ENCODE assay signal across 2 cellular contexts in the genomic region with DNA sequence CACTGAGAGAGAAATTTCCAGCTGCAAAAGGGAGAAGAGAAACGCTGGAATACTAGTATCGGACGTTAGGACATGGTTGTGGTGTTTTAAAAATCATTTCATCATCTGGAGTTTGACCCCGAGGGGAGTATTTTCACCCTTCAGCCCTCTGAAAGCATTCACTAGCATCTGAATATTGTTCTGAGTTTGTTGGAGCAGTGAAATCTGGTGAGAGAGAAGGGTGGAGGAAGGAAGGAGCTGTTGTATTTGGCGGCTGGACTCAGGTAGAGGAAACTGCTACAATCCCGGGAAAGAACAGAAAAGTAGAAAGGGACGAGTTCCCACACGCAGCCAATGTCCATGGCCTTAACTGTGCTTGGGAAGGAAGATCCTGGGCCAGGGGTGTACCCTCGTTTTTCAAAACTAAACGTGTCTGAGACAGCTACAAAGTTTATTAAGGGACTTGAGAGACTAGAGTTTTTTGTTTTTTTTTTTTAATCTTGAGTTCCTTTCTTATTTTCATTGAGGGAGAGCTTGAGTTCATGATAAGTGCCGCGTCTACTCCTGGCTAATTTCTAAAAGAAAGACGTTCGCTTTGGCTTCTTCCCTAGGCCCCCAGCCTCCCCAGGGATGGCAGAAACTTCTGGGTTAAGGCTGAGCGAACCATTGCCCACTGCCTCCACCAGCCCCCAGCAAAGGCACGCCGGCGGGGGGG.
TF ChIP-seq lines count a peak whose summit lies in the region.

No MANE protein-coding gene starts in this region.

TF ChIP-seq in GM23338, 12 proteins besides CTCF, POLR2A, EP300 and RAD21 (continued from another document):
- TF ChIP-seq, protein P1, sequence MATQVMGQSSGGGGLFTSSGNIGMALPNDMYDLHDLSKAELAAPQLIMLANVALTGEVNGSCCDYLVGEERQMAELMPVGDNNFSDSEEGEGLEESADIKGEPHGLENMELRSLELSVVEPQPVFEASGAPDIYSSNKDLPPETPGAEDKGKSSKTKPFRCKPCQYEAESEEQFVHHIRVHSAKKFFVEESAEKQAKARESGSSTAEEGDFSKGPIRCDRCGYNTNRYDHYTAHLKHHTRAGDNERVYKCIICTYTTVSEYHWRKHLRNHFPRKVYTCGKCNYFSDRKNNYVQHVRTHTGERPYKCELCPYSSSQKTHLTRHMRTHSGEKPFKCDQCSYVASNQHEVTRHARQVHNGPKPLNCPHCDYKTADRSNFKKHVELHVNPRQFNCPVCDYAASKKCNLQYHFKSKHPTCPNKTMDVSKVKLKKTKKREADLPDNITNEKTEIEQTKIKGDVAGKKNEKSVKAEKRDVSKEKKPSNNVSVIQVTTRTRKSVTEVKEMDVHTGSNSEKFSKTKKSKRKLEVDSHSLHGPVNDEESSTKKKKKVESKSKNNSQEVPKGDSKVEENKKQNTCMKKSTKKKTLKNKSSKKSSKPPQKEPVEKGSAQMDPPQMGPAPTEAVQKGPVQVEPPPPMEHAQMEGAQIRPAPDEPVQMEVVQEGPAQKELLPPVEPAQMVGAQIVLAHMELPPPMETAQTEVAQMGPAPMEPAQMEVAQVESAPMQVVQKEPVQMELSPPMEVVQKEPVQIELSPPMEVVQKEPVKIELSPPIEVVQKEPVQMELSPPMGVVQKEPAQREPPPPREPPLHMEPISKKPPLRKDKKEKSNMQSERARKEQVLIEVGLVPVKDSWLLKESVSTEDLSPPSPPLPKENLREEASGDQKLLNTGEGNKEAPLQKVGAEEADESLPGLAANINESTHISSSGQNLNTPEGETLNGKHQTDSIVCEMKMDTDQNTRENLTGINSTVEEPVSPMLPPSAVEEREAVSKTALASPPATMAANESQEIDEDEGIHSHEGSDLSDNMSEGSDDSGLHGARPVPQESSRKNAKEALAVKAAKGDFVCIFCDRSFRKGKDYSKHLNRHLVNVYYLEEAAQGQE (IDR thresholded peaks at IDR 0.05; ENCODE audit: unreplicated experiment), result no peak
- no peak for TF ChIP-seq ETS1 (IDR thresholded peaks at IDR 0.05)
- no peak for TF ChIP-seq NANOG (IDR thresholded peaks at IDR 0.05; ENCODE audit: borderline replicate concordance)
- TF ChIP-seq, protein P2, sequence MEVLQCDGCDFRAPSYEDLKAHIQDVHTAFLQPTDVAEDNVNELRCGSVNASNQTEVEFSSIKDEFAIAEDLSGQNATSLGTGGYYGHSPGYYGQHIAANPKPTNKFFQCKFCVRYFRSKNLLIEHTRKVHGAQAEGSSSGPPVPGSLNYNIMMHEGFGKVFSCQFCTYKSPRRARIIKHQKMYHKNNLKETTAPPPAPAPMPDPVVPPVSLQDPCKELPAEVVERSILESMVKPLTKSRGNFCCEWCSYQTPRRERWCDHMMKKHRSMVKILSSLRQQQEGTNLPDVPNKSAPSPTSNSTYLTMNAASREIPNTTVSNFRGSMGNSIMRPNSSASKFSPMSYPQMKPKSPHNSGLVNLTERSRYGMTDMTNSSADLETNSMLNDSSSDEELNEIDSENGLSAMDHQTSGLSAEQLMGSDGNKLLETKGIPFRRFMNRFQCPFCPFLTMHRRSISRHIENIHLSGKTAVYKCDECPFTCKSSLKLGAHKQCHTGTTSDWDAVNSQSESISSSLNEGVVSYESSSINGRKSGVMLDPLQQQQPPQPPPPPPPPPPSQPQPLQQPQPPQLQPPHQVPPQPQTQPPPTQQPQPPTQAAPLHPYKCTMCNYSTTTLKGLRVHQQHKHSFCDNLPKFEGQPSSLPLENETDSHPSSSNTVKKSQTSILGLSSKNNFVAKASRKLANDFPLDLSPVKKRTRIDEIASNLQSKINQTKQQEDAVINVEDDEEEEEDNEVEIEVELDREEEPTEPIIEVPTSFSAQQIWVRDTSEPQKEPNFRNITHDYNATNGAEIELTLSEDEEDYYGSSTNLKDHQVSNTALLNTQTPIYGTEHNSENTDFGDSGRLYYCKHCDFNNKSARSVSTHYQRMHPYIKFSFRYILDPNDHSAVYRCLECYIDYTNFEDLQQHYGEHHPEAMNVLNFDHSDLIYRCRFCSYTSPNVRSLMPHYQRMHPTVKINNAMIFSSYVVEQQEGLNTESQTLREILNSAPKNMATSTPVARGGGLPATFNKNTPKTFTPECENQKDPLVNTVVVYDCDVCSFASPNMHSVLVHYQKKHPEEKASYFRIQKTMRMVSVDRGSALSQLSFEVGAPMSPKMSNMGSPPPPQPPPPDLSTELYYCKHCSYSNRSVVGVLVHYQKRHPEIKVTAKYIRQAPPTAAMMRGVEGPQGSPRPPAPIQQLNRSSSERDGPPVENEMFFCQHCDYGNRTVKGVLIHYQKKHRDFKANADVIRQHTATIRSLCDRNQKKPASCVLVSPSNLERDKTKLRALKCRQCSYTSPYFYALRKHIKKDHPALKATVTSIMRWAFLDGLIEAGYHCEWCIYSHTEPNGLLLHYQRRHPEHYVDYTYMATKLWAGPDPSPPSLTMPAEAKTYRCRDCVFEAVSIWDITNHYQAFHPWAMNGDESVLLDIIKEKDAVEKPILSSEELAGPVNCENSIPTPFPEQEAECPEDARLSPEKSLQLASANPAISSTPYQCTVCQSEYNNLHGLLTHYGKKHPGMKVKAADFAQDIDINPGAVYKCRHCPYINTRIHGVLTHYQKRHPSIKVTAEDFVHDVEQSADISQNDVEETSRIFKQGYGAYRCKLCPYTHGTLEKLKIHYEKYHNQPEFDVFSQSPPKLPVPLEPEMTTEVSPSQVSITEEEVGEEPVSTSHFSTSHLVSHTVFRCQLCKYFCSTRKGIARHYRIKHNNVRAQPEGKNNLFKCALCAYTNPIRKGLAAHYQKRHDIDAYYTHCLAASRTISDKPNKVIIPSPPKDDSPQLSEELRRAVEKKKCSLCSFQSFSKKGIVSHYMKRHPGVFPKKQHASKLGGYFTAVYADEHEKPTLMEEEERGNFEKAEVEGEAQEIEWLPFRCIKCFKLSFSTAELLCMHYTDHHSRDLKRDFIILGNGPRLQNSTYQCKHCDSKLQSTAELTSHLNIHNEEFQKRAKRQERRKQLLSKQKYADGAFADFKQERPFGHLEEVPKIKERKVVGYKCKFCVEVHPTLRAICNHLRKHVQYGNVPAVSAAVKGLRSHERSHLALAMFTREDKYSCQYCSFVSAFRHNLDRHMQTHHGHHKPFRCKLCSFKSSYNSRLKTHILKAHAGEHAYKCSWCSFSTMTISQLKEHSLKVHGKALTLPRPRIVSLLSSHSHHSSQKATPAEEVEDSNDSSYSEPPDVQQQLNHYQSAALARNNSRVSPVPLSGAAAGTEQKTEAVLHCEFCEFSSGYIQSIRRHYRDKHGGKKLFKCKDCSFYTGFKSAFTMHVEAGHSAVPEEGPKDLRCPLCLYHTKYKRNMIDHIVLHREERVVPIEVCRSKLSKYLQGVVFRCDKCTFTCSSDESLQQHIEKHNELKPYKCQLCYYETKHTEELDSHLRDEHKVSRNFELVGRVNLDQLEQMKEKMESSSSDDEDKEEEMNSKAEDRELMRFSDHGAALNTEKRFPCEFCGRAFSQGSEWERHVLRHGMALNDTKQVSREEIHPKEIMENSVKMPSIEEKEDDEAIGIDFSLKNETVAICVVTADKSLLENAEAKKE (CRISPR knock-in tag; IDR thresholded peaks at IDR 0.05), result no peak
- TF ChIP-seq ZNF331 (CRISPR knock-in tag; IDR thresholded peaks at IDR 0.05; ENCODE audit: low read depth), result no peak
- no peak for TF ChIP-seq CREB1 (CRISPR knock-in tag; IDR thresholded peaks at IDR 0.05; ENCODE audit: low read depth)
- TF ChIP-seq POLR2AphosphoS5 (IDR thresholded peaks at IDR 0.05; ENCODE audit: low read depth), result no peak
TF ChIP-seq in GM23338: peak in this region for 0.

TF ChIP-seq in neural cell, 6 proteins besides CTCF, POLR2A, EP300 and RAD21 (continued from another document):
- TF ChIP-seq, protein P1 (IDR thresholded peaks at IDR 0.05; ENCODE audit: borderline replicate concordance), result no peak
- no peak for TF ChIP-seq MXI1 (conservative IDR thresholded peaks at IDR 0.05; ENCODE audit: poor library complexity, severe bottlenecking)
- no peak for TF ChIP-seq POLR2AphosphoS5 (IDR thresholded peaks at IDR 0.05)
- TF ChIP-seq EZH2 (IDR thresholded peaks at IDR 0.05; ENCODE audit: borderline replicate concordance, insufficient read depth, low read length, poor library complexity, severe bottlenecking), result no peak
